8 cellular contexts compared by ENCODE assay signal in the genomic region with DNA sequence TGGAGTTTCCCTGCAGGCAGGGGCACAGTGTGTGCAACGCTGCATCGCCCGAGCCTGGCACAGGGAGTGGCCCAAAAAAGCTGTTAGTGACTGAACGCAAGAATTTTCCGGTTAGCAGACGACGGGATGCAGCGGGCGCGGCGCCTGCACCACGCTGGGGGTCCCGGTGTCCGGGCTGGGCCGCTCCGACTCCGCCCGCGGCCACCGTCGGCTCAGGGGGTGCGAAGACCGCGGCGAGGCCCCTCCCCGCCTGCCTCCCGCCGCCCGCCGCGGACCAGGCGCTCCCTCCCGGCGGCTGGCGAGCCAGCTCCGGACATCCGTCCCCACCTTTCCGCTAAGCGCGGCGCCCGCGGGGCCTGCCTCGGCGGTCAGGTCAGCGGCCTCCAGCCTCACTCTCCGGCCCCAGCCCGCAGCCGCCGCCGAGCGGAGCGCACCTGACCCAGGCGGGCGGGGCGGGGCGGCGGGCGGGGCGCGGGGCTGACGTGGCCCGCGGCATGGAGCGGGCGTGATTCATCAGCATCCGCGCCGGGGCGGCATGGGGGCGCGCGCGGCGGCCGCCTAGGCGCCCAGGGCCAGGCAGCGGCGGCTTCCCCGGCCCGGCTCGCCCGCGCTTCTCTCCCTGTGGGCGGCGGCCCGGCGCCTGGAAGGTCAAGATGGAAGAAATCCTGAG. TPM values are rescaled to one million over a fixed set of nuclear protein-coding genes. Genes with fewer than 3 reads are reported as not detected.
DNase-seq lines count a peak whose midpoint lies in the region; ATAC-seq and TF ChIP-seq lines count a peak whose summit lies in the region.

TSS of gene ARFGEF3 (plus strand) at position 506 of the 670 bp plus-strand sequence. CDS start at position 654, 148 bp downstream.

- H3K4me3 ChIP-seq in thyroid gland (replicated peaks in 1 of 3): peak within 1 kb of the TSS; percentile 29 to 54 (median 54)

- peaks cover 11% of the 10 kb centered on the region for H3K4me1 Mint-ChIP-seq in activated naive CD4-positive, alpha-beta T cell treated with anti-CD3 and anti-CD28 coated beads for 36 hours (ENCODE audit: low read depth)

- no peaks in the 10 kb centered on the region for H3K36me3 Mint-ChIP-seq in activated naive CD4-positive, alpha-beta T cell treated with anti-CD3 and anti-CD28 coated beads for 36 hours (ENCODE audit: low read depth)

- no peaks in the 10 kb centered on the region for H3K9me3 ChIP-seq in thyroid gland

- H3K9me3 Mint-ChIP-seq in activated naive CD4-positive, alpha-beta T cell treated with anti-CD3 and anti-CD28 coated beads for 36 hours: no peaks in the 10 kb centered on the region

- H3K27me3 ChIP-seq in thyroid gland: no peaks in the 10 kb centered on the region

- no peaks in the 10 kb centered on the region for H3K36me3 ChIP-seq in thyroid gland

- CTCF ChIA-PET in activated naive CD4-positive, alpha-beta T cell treated with anti-CD3 and anti-CD28 coated beads for 36 hours (lab: Charles Lee): no interaction called here

- ATAC-seq in HG03066 (IDR thresholded peaks at IDR 0.05; ENCODE audit: low read depth, unreplicated experiment) (peak; percentile 82), omental fat pad (ENCODE audit: low FRiP score) (peak; percentile 98)

- H3K27ac Mint-ChIP-seq in activated naive CD4-positive, alpha-beta T cell treated with anti-CD3 and anti-CD28 coated beads for 36 hours: no peak within 1 kb of the TSS

- DNase-seq in NCI-H2029 (lab: John Stamatoyannopoulos, UW): peak; percentile 10
- DNase-seq in NCI-H2029 treated with DMSO at 0.1 percent for 48 hours (lab: John Stamatoyannopoulos, UW): no peak
- peak; percentile 49 for DNase-seq in RPMI7951 (ENCODE audit: low read depth)
- peak; percentile 70 for DNase-seq in activated naive CD4-positive, alpha-beta T cell treated with anti-CD3 and anti-CD28 coated beads for 36 hours
- peak in 41 of 42 donors; percentile 45 to 90 (median 79) for DNase-seq in head of caudate nucleus
- peak; percentile 23 for DNase-seq in omental fat pad (ENCODE audit: low spot score)
- DNase-seq in thyroid gland: peak; percentile 66

- 0 to 2% methylated on average over 6 to 24 of the region's 88 CpGs for WGBS in thyroid gland, 2 donors

- no peak within 1 kb of the TSS for H3K27ac ChIP-seq in thyroid gland

- H3K27me3 Mint-ChIP-seq in activated naive CD4-positive, alpha-beta T cell treated with anti-CD3 and anti-CD28 coated beads for 36 hours (ENCODE audit: low read depth): peaks cover 59% of the 10 kb centered on the region

- TF ChIP-seq POLR2A in thyroid gland (IDR thresholded peaks at IDR 0.05): peak in 1 of 2 donors; percentile 41

- intact Hi-C loops in activated naive CD4-positive, alpha-beta T cell treated with anti-CD3 and anti-CD28 coated beads for 36 hours (cut with micrococcal nuclease): loop anchor here (1.0 to 2.0 kb wide), 3 partner anchors 45 to 347 kb away; partner anchors contain the start of gene HEBP2
- intact Hi-C loops in head of caudate nucleus (cut with DNase I) (loop anchor here (5.0 kb wide), 1 partner anchor 116 kb away; no protein-coding TSS in a partner anchor), thyroid gland (cut with DNase I) (no loop called here)

- H3K4me1 ChIP-seq in thyroid gland: peaks cover 0 to 13% of the 10 kb centered on the region in 2 donors

- H3K4me3 Mint-ChIP-seq in activated naive CD4-positive, alpha-beta T cell treated with anti-CD3 and anti-CD28 coated beads for 36 hours: peak within 1 kb of the TSS; percentile 68

- TF ChIP-seq CTCF in omental fat pad (IDR thresholded peaks at IDR 0.05) (no peak), thyroid gland (IDR thresholded peaks at IDR 0.05) (no peak)

RNA-seq across cellular contexts. Expression of gene ARFGEF3, which starts in this region (rescaled TPM):
- 0.20 and 0.24 TPM in 2 replicates for total RNA-seq in RPMI7951 (2014; rRNA removed; shearing (Covaris generic))
- under 1 TPM; 0.72 TPM for total RNA-seq in activated naive CD4-positive, alpha-beta T cell treated with anti-CD3 and anti-CD28 coated beads for 36 hours
- total RNA-seq in omental fat pad: 10 to 100 TPM in 1 of 4 donors, 1 to 10 TPM in 3; 4.3 to 12.7 (median 6.8) TPM
- 1 to 10 TPM; 2.4 to 7.2 (median 4.4) TPM for total RNA-seq in thyroid gland

Comparison
In these comparisons a context has a peak if more than half of its experiments do, and no peak if none do; other contexts are left out.
1. Peak in DNase-seq in RPMI7951; RNA of the gene not detected or under 1 TPM.
2. Peak in DNase-seq in activated naive CD4-positive, alpha-beta T cell treated with anti-CD3 and anti-CD28 coated beads for 36 hours; RNA of the gene not detected or under 1 TPM.